In the genomic region with DNA sequence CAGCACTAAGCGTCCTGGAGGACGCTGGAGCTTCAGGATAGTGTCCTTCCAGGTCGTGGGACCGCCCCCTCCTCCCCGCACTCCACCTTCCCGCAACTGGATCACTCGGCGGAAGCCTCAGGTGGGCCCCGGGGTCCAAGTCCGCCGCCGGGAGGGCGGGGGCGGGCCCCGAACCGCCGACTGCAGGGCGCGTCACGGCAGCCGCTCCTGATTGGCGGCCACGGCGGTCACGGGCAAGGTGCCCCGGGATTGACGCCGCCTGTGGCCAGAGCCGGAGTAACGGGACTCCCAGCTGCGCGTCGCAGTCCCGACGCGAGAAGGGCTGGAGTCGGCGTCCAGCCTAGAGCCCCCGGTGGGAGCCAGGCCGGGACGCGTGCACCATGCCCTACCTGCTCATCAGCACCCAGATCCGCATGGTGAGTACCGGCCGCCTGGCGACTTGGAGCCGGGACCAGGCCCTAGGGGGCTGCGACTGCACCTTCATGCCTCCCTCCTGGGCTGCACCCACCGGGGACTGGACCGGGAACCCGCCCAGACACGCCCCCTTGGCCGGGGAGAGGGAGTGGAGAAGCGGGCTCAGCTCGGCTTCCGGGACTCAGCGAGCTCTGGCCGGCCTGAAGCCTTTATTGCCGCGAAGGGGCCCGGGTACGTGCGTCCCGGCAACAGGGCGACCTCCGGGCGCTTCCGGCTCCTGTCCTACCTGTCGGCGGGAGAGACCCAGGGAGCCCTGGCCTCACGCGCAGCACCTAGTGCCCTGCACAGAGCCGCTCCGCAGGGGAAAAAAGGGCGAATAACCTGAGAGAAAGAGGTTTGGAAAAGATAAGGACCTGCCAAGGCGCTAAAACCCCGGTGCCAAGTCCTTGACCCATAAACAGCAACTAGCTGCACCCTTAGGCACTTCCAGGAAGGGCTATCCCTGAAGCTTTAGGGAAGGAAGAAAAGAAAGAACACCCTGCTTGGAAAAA, we compare ENCODE assay signal across 8 cellular contexts. TPM values are rescaled to one million over a fixed set of nuclear protein-coding genes. Genes with fewer than 3 reads are reported as not detected.
A peak's percentile ranks its signal among the peaks of the same experiment; 100 is the strongest.
DNase-seq lines count a peak whose midpoint lies in the region; ATAC-seq and TF ChIP-seq lines count a peak whose summit lies in the region.

A gene (plus strand): TSS at position 268 of the 965 bp plus-strand sequence. CDS start 113 bp downstream, at position 381.

- H3K4me1 Mint-ChIP-seq in activated naive CD4-positive, alpha-beta T cell treated with anti-CD3 and anti-CD28 coated beads, Interleukin-2, amount 10 ng/mL, durations not matched to agents 7 days and 5 days, result peaks cover 43% of the 10 kb centered on the region
- peaks cover 37% of the 10 kb centered on the region for H3K4me1 Mint-ChIP-seq in osteocyte (ENCODE audit: unreplicated experiment)

- peaks cover 8% of the 10 kb centered on the region for H3K36me3 Mint-ChIP-seq in activated naive CD4-positive, alpha-beta T cell treated with anti-CD3 and anti-CD28 coated beads, Interleukin-2, amount 10 ng/mL, durations not matched to agents 7 days and 5 days
- H3K36me3 Mint-ChIP-seq in osteocyte (ENCODE audit: unreplicated experiment), result no peaks in the 10 kb centered on the region

- H3K27ac Mint-ChIP-seq in activated naive CD4-positive, alpha-beta T cell treated with anti-CD3 and anti-CD28 coated beads, Interleukin-2, amount 10 ng/mL, durations not matched to agents 7 days and 5 days, result peak within 1 kb of the TSS; percentile 92
- peak within 1 kb of the TSS; percentile 76 for H3K27ac Mint-ChIP-seq in osteocyte (ENCODE audit: unreplicated experiment)

- H3K4me3 Mint-ChIP-seq in activated naive CD4-positive, alpha-beta T cell treated with anti-CD3 and anti-CD28 coated beads, Interleukin-2, amount 10 ng/mL, durations not matched to agents 7 days and 5 days, result peak within 1 kb of the TSS; percentile 74
- peak within 1 kb of the TSS; percentile 79 for H3K4me3 Mint-ChIP-seq in osteocyte (ENCODE audit: unreplicated experiment)

- CTCF ChIA-PET in activated naive CD4-positive, alpha-beta T cell treated with anti-CD3 and anti-CD28 coated beads, Interleukin-2, amount 10 ng/mL, durations not matched to agents 7 days and 5 days (lab: Charles Lee), result interaction anchor here (1.4 to 1.6 kb wide), 2 partner anchors 18 to 128 kb away, joined by 3 to 7 read pairs; no protein-coding TSS in a partner anchor

- peak; percentile 44 for DNase-seq in NK-92 treated with Interleukin-12 subunit alpha and Interleukin-12 subunit beta, amount 100 ng/mL, for 24 hours (lab: John Stamatoyannopoulos, UW)
- no peak for DNase-seq in NK-92 (lab: John Stamatoyannopoulos, UW; ENCODE audit: unreplicated experiment)
- DNase-seq in RPMI8226, result peak; percentile 66
- peak; percentile 83 for DNase-seq in activated naive CD4-positive, alpha-beta T cell treated with anti-CD3 and anti-CD28 coated beads, Interleukin-2, amount 10 ng/mL, durations not matched to agents 7 days and 5 days
- peak in 39 of 42 donors; percentile 24 to 80 (median 59) for DNase-seq in head of caudate nucleus
- no peak for DNase-seq in osteocyte (ENCODE audit: extremely low spot score, unreplicated experiment)

- H3K27me3 Mint-ChIP-seq in activated naive CD4-positive, alpha-beta T cell treated with anti-CD3 and anti-CD28 coated beads, Interleukin-2, amount 10 ng/mL, durations not matched to agents 7 days and 5 days, result peaks cover 19% of the 10 kb centered on the region
- H3K27me3 Mint-ChIP-seq in osteocyte (ENCODE audit: unreplicated experiment), result peaks cover 4% of the 10 kb centered on the region

- no peaks in the 10 kb centered on the region for H3K9me3 Mint-ChIP-seq in activated naive CD4-positive, alpha-beta T cell treated with anti-CD3 and anti-CD28 coated beads, Interleukin-2, amount 10 ng/mL, durations not matched to agents 7 days and 5 days
- no peaks in the 10 kb centered on the region for H3K9me3 Mint-ChIP-seq in osteocyte (ENCODE audit: unreplicated experiment)

- ATAC-seq in HG03025 (IDR thresholded peaks at IDR 0.05; ENCODE audit: low FRiP score, unreplicated experiment) (peak; percentile 46), HG02571 (IDR thresholded peaks at IDR 0.05; ENCODE audit: unreplicated experiment) (no peak)

- TF ChIP-seq CTCF in osteocyte (IDR thresholded peaks at IDR 0.05), result peak; percentile 42

- intact Hi-C loops in head of caudate nucleus (cut with DNase I), result no loop called here

RNA-seq across cellular contexts. Expression of the gene that starts here (rescaled TPM):
- 3.8 and 5.1 TPM in 2 replicates for total RNA-seq in osteocyte

Comparison
In these comparisons a context has a peak if more than half of its experiments do, and no peak if none do; other contexts are left out.
1. DNase-seq: peak in NK-92 treated with Interleukin-12 subunit alpha and Interleukin-12 subunit beta, amount 100 ng/mL, for 24 hours (single experiment), RPMI8226 (single experiment), activated naive CD4-positive, alpha-beta T cell treated with anti-CD3 and anti-CD28 coated beads, Interleukin-2, amount 10 ng/mL, durations not matched to agents 7 days and 5 days (single experiment) and head of caudate nucleus (39 of 42); none in NK-92 (single experiment) and osteocyte (single experiment).